In the genomic region with DNA sequence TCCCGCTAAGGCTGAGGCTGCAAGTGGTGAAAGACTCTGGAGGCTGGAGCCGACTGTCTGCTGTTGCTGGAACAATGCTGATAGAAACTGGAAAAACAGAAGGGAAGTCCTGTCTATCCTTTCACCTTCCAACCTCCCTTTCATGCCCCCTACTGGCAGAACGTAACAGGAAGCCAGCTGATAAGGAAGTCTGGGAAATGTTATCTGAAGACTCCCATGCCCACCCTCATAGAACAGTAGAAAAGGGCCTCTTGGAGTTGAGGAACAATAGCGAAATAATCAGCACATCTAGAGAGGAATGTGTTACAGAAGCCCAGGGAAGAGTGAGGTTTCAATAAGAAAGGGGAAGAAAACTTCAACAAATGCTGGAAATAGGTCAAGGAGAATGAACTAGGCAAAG, we compare ENCODE assay signal across 9 cellular contexts.
A peak's percentile ranks its signal among the peaks of the same experiment; 100 is the strongest.
DNase-seq lines count a peak whose midpoint lies in the region; TF ChIP-seq lines count a peak whose summit lies in the region.
"Had no signal": no experiment of that assay in that cellular context is flagged by ENCODE, and none has a peak within 500 bp of the region (broad histone marks: within the 10 kb centered on the region; RNA-seq: fewer than 3 reads in every experiment).

No MANE protein-coding gene starts in this region.

- H3K79me2 ChIP-seq in trophoblast cell (ENCODE audit: control insufficient read depth, insufficient read depth, low read length, poor library complexity), result no peaks in the 10 kb centered on the region

- H2BK120ac ChIP-seq in trophoblast cell (ENCODE audit: insufficient read depth, low read length, poor library complexity), result no peak overlapping the region

- no peak overlapping the region for H2BK5ac ChIP-seq in trophoblast cell (ENCODE audit: low read depth, low read length, poor library complexity)

- H4K12ac ChIP-seq in trophoblast cell (ENCODE audit: low read depth, low read length), result no peak overlapping the region

- no peak overlapping the region for H3K27ac ChIP-seq in trophoblast cell (ENCODE audit: low read depth, low read length)
- H3K27ac ChIP-seq in uterus, result no peak overlapping the region

- H3K9me3 ChIP-seq in trophoblast cell (ENCODE audit: insufficient read depth, low read depth, low read length), result no peaks in the 10 kb centered on the region
- H3K9me3 ChIP-seq in uterus, result no peaks in the 10 kb centered on the region

- H3K36me3 ChIP-seq in trophoblast cell (ENCODE audit: control insufficient read depth in 1 of 2, insufficient read depth in 2 of 2, low read length in 2 of 2), result no peaks in the 10 kb centered on the region
- H3K36me3 ChIP-seq in uterus, result no peaks in the 10 kb centered on the region

- no peak overlapping the region for H3K4me2 ChIP-seq in trophoblast cell (ENCODE audit: low read length)

- no peak overlapping the region for H3K9ac ChIP-seq in trophoblast cell (ENCODE audit: low read length)

- H3K4me3 ChIP-seq in trophoblast cell (ENCODE audit: low read depth, low read length) (no peak overlapping the region), uterus (no peak overlapping the region)

- intact Hi-C loops in uterus (cut with DNase I; ENCODE audit: low total_unique reads), result no loop called here

- no peak overlapping the region for H4K91ac ChIP-seq in trophoblast cell (ENCODE audit: low read depth, low read length)

- H2AK5ac ChIP-seq in trophoblast cell (ENCODE audit: low read length), result no peak overlapping the region

- no peak overlapping the region for H3K23ac ChIP-seq in trophoblast cell (ENCODE audit: low read length)

- H3K4ac ChIP-seq in trophoblast cell (ENCODE audit: low read depth, low read length), result no peak overlapping the region

- WGBS in trophoblast cell (ENCODE audit: extremely low coverage, insufficient coverage, insufficient read length), result no CpG with 5 or more reads among the region's 4 CpGs

- H3K27me3 ChIP-seq in trophoblast cell (ENCODE audit: insufficient read depth, low read length), result no peaks in the 10 kb centered on the region
- H3K27me3 ChIP-seq in uterus, result no peaks in the 10 kb centered on the region

- H2AFZ ChIP-seq in trophoblast cell (ENCODE audit: insufficient read depth, low read length, poor library complexity), result no peak overlapping the region

- H3K14ac ChIP-seq in trophoblast cell (ENCODE audit: low read length), result no peak overlapping the region

- DNase-seq in DMS 273 (lab: John Stamatoyannopoulos, UW; ENCODE audit: unreplicated experiment) (peak; percentile 24), DMS 273 treated with DMSO at 0.1 percent for 48 hours (lab: John Stamatoyannopoulos, UW) (no peak), dermis blood vessel endothelial cell (peak; percentile 33), trophoblast cell (peak; percentile 2 to 6), ureter (ENCODE audit: low spot score) (no peak), T-helper 2 cell (no peak), uterus (no peak)
- DNase-seq: effector CD8-positive, alpha-beta T cell had no signal

- no peak overlapping the region for H4K8ac ChIP-seq in trophoblast cell (ENCODE audit: low read depth, low read length)

- H3K4me1 ChIP-seq in trophoblast cell (ENCODE audit: control insufficient read depth in 1 of 2, insufficient read depth in 2 of 2, low read length in 2 of 2) (peaks cover 0 to 1% of the 10 kb centered on the region in 2 experiments), uterus (no peaks in the 10 kb centered on the region)

- no peak overlapping the region for H3K18ac ChIP-seq in trophoblast cell (ENCODE audit: low read length)

- no peak for TF ChIP-seq POLR2A in uterus (IDR thresholded peaks at IDR 0.05)

- TF ChIP-seq CTCF in LNCAP (IDR thresholded peaks at IDR 0.05) (peak; percentile 23; the same call in 1 of the 2 replicates), uterus (IDR thresholded peaks at IDR 0.05) (no peak)

- peak overlapping the region; percentile 45 for H2BK12ac ChIP-seq in trophoblast cell (ENCODE audit: low read length)

- H3K79me1 ChIP-seq in trophoblast cell (ENCODE audit: low read length), result peaks cover 3% of the 10 kb centered on the region

Comparison
In these comparisons a context has a peak if more than half of its experiments do, and no peak if none do; other contexts are left out.
1. DNase-seq: peak in DMS 273 (single experiment), dermis blood vessel endothelial cell (single experiment) and trophoblast cell (2 of 2); none in DMS 273 treated with DMSO at 0.1 percent for 48 hours (single experiment), ureter (single experiment), T-helper 2 cell (0 of 5) and uterus (0 of 2).